ENCODE assay signal across 8 cellular contexts in genomic region chr2:125471963-125472362, GRCh38.
DNase-seq lines count a peak whose midpoint lies in the region; FAIRE-seq and TF ChIP-seq lines count a peak whose summit lies in the region.

No MANE protein-coding gene starts in this region.

- no peak for TF ChIP-seq CTCF in uterus (IDR thresholded peaks at IDR 0.05)

- intact Hi-C loops in uterus (cut with DNase I; ENCODE audit: low total_unique reads): no loop called here

- H3K4me3 ChIP-seq in MG63 (no peak overlapping the region), uterus (no peak overlapping the region)

- DNase-seq in AG20443 (ENCODE audit: low spot score) (peak; percentile 10), GM19240 (ENCODE audit: insufficient read length, low spot score) (peak; percentile 26), MG63 (peak; percentile 41), globus pallidus (ENCODE audit: low spot score) (peak; percentile 13), uterus (no peak), NCI-H1417 treated with DMSO at 0.1 percent for 48 hours (lab: John Stamatoyannopoulos, UW) (no peak), frontal cortex (ENCODE audit: low spot score in 2 of 2) (no peak)
- DNase-seq in stimulated activated CD4-positive, alpha-beta T cell treated with anti-CD3 and anti-CD28 coated beads, Interleukin-2, amount 100 ng/mL, for 48 hours: no peak

- H3K27me3 ChIP-seq in MG63: no peaks in the 10 kb centered on the region
- no peaks in the 10 kb centered on the region for H3K27me3 ChIP-seq in uterus

- no peaks in the 10 kb centered on the region for H3K4me1 ChIP-seq in uterus

- H3K36me3 ChIP-seq in MG63 (no peaks in the 10 kb centered on the region), uterus (no peaks in the 10 kb centered on the region)

- no peak for TF ChIP-seq POLR2A in uterus (IDR thresholded peaks at IDR 0.05)

- FAIRE-seq in frontal cortex (lab: Jason Lieb, UNC): no peak

- no peaks in the 10 kb centered on the region for H3K9me3 ChIP-seq in MG63
- no peaks in the 10 kb centered on the region for H3K9me3 ChIP-seq in uterus

- no peak overlapping the region for H3K27ac ChIP-seq in uterus

Comparison
In these comparisons a context has a peak if more than half of its experiments do, and no peak if none do; other contexts are left out.
1. DNase-seq: peak in AG20443 (single experiment), GM19240 (single experiment), MG63 (single experiment) and globus pallidus (single experiment); none in uterus (0 of 2), NCI-H1417 treated with DMSO at 0.1 percent for 48 hours (single experiment), stimulated activated CD4-positive, alpha-beta T cell treated with anti-CD3 and anti-CD28 coated beads, Interleukin-2, amount 100 ng/mL, for 48 hours (0 of 2) and frontal cortex (0 of 2).